22 cellular contexts compared by ENCODE assay signal in genomic region chr22:28867191-28867590, GRCh38.
"Had no signal": no experiment of that assay in that cellular context is flagged by ENCODE, and none has a peak within 500 bp of the region (broad histone marks: within the 10 kb centered on the region; RNA-seq: fewer than 3 reads in every experiment).

No MANE protein-coding gene starts in this region.

- H3K9me3 ChIP-seq: breast epithelium, SJSA1 had no signal

- H3K27ac ChIP-seq: breast epithelium, coronary artery, SJSA1 had no signal

- H3K4me1 ChIP-seq: breast epithelium, SJSA1 had no signal

- H3K27me3 ChIP-seq: breast epithelium, SJSA1 had no signal

- DNase-seq: activated CD4-positive, alpha-beta T cell treated with anti-CD3 and anti-CD28 coated beads for 48 hours; activated CD4-positive, alpha-beta T cell treated with anti-CD3 and anti-CD28 coated beads, Interleukin-2, amount 50 U/mL, for 4 hours; activated CD8-positive, alpha-beta memory T cell treated with anti-CD3 and anti-CD28 coated beads, Interleukin-2, amount 50 U/mL, for 48 hours; activated CD8-positive, alpha-beta T cell treated with anti-CD3 and anti-CD28 coated beads, Interleukin-2, amount 10 ng/mL, durations not matched to agents 7 days and 5 days; activated naive CD4-positive, alpha-beta T cell; activated T-cell treated with anti-CD3 and anti-CD28 coated beads, Interleukin-2, amount 50 U/mL, for 1 hour; aorta; caudate nucleus; NCI-H1092 treated with DMSO at 0.1 percent for 48 hours; NCI-H1417 treated with DMSO at 0.1 percent for 48 hours; NCI-H187; NCI-H2107; NCI-H2227 treated with DMSO at 0.1 percent for 48 hours; NCI-H446 treated with DMSO at 0.1 percent for 48 hours; NCI-H524 treated with DMSO at 0.1 percent for 48 hours; PC-3; SHP77; SW 1271 had no signal

- FAIRE-seq: RCC 7860 had no signal

- H3K36me3 ChIP-seq: breast epithelium, SJSA1 had no signal

- H3K4me3 ChIP-seq: breast epithelium, coronary artery, SJSA1 had no signal
